In the genomic region with DNA sequence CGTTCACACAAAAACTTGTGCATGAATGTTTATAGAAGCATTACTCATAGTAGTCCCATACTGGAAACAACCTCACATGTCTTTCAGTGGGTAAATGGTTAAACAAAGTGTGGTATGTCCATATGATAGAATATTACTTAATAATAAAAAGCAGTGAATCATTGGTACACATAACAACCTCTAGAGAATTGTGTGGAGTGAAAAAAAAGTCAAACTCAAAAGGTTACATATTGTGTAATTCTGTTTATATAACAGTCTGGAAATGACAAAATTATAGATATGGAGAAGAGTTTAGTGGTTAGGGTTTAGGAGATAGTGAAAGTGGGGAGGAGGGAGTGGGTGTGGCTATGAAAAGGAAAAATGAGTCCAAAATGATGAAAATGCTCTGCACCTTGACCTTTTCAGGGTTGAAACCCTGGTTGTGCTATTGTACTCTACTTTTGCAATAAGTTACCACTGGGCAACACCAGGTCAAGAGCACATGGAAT, we compare ENCODE assay signal across 1 cellular context.
TF ChIP-seq lines count a peak whose summit lies in the region.

No MANE protein-coding gene starts in this region.

TF ChIP-seq in SK-N-SH, 30 proteins besides CTCF, POLR2A, EP300 and RAD21 (continued from another document):
- TF ChIP-seq, protein P1, sequence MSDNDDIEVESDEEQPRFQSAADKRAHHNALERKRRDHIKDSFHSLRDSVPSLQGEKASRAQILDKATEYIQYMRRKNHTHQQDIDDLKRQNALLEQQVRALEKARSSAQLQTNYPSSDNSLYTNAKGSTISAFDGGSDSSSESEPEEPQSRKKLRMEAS (IDR thresholded peaks at IDR 0.05; ENCODE audit: low read depth): no peak
